21 cellular contexts compared by ENCODE assay signal in genomic region chr1:234322097-234322496, GRCh38.
"Had no signal": no experiment of that assay in that cellular context is flagged by ENCODE, and none has a peak within 500 bp of the region (broad histone marks: within the 10 kb centered on the region; RNA-seq: fewer than 3 reads in every experiment).

No MANE protein-coding gene starts in this region.

- FAIRE-seq: HTR-8/SVneo, K562, RCC 7860 had no signal

- DNase-seq: Kasumi-1, MM.1S, NCI-H1092 treated with DMSO at 0.1 percent for 48 hours, NCI-H1436, NCI-H187, NCI-H2029, NCI-H2081 treated with DMSO at 0.1 percent for 48 hours, NCI-H2171, NCI-H226, NCI-H446, NCI-H510A, NCI-H524 treated with DMSO at 0.1 percent for 48 hours, NCI-H69, NCI-H774, Right ventricle myocardium superior, RPMI8226, SIG-M5 had no signal

- H3K9me3 Mint-ChIP-seq: IgD-negative memory B cell had no signal

- H3K4me3 Mint-ChIP-seq: IgD-negative memory B cell had no signal

- H3K27ac Mint-ChIP-seq: IgD-negative memory B cell had no signal
